ENCODE assay signal across 23 cellular contexts in genomic region chr20:2991532-2991931, GRCh38. TPM values are rescaled to one million over a fixed set of nuclear protein-coding genes. Genes with fewer than 3 reads are reported as not detected.
DNase-seq lines count a peak whose midpoint lies in the region; ATAC-seq, FAIRE-seq and TF ChIP-seq lines count a peak whose summit lies in the region.
"Had no signal": no experiment of that assay in that cellular context is flagged by ENCODE, and none has a peak within 500 bp of the region (broad histone marks: within the 10 kb centered on the region; RNA-seq: fewer than 3 reads in every experiment).

No MANE protein-coding gene starts in this region.

- no peaks in the 10 kb centered on the region for H3K9me1 ChIP-seq in K562 (ENCODE audit: control insufficient read depth, insufficient read depth, low read length)

- no peak overlapping the region for H2AFZ ChIP-seq in K562 (ENCODE audit: low read depth, low read length)

- DNase-seq in NCI-H2029 (lab: John Stamatoyannopoulos, UW) = peak; percentile 28
- DNase-seq in NCI-H2029 treated with DMSO at 0.1 percent for 48 hours (lab: John Stamatoyannopoulos, UW) = no peak
- peak; percentile 86 for DNase-seq in DMS79 (lab: John Stamatoyannopoulos, UW)
- peak; percentile 52 for DNase-seq in NCI-H510A (lab: John Stamatoyannopoulos, UW)
- DNase-seq in K562 (ENCODE audit: extremely low read depth in 1 of 4, low spot score in 3 of 4) = peak in 1 of 4 experiments; percentile 11
- no peak for DNase-seq in C1 segment of cervical spinal cord (lab: John Stamatoyannopoulos, UW)
- DNase-seq in amygdala (lab: John Stamatoyannopoulos, UW) = no peak
- DNase-seq in NOMO-1 treated with dmso at 0.1 percent for 144 hours (lab: John Stamatoyannopoulos, UW; ENCODE audit: unreplicated experiment) = no peak
- DNase-seq: 8988T, Caco-2, GOT3, H7, HFFc6, IMR-90, KBM-7 had no signal

- H3K27ac ChIP-seq in K562 (ENCODE audit: extremely low read depth, low read depth, low read length) = no peak overlapping the region
- H3K27ac ChIP-seq: BLaER1 had no signal

- H3K79me2 ChIP-seq in K562 (ENCODE audit: control insufficient read depth, insufficient read depth, low read length) = no peaks in the 10 kb centered on the region

- H3K4me1 ChIP-seq in K562 (replicated peaks in 1 of 2; ENCODE audit: control insufficient read depth in 2 of 2, insufficient read depth in 2 of 2, low read length in 2 of 2) = no peaks in the 10 kb centered on the region
- H3K4me1 ChIP-seq: BLaER1, Caco-2 had no signal

- WGBS in K562 (ENCODE audit: insufficient coverage, low coverage, missing lambda C conversion rate) = 85% methylated on average over 5 of the region's 5 CpGs

- no peaks in the 10 kb centered on the region for H3K27me3 ChIP-seq in K562 (ENCODE audit: control insufficient read depth in 2 of 2, insufficient read depth in 2 of 2, low read length in 2 of 2)
- H3K27me3 ChIP-seq: BLaER1 had no signal

- CTCF ChIA-PET in K562 (lab: Yijun Ruan, JAX; ENCODE audit: low intra/inter-chr PET ratio) = no interaction called here

- no peak for TF ChIP-seq POLR2A in K562 (conservative IDR thresholded peaks at IDR 0.05)

- no peak overlapping the region for H3K4me3 ChIP-seq in K562
- H3K4me3 ChIP-seq: BLaER1 had no signal

- H3K36me3 ChIP-seq in K562 (ENCODE audit: control insufficient read depth, insufficient read depth, low read length) = peaks cover 77% of the 10 kb centered on the region

- FAIRE-seq in K562 (lab: Jason Lieb, UNC) = no peak
- FAIRE-seq: D721Med, G401.6, GM12892, GM18507, HTR-8/SVneo had no signal

- intact Hi-C loops in K562 (cut with micrococcal nuclease) = no loop called here

- H3K9ac ChIP-seq in K562 (ENCODE audit: insufficient read depth in 1 of 2, low read depth in 2 of 2, low read length in 2 of 2) = no peak overlapping the region
- H3K9ac ChIP-seq: BLaER1 had no signal

- no TSS peak for BruUV-seq in K562 (replicated peaks; lab: Mats Ljungman, UMichigan)

- TF ChIP-seq CTCF in K562 (IDR thresholded peaks at IDR 0.05 in 2 of 3, conservative IDR thresholded peaks at IDR 0.05 in 1 of 3; ENCODE audit: insufficient read depth in 2 of 3, low read depth in 1 of 3, low read length in 3 of 3) = no peak

- H4K20me1 ChIP-seq in K562 (replicated peaks; ENCODE audit: control insufficient read depth, insufficient read depth, low read length) = no peaks in the 10 kb centered on the region
- H4K20me1 ChIP-seq: BLaER1 had no signal

- no peak for TF ChIP-seq RAD21 in K562 (CRISPR knock-in tag; conservative IDR thresholded peaks at IDR 0.05 in 1 of 2, IDR thresholded peaks at IDR 0.05 in 1 of 2)

- ATAC-seq in K562 = no peak
- ATAC-seq: HCT116 had no signal

- in situ Hi-C loops in K562 (cut with MboI) = loop anchor here (10.0 kb wide), 1 partner anchor 237 kb away; no protein-coding TSS in a partner anchor

- no peaks in the 10 kb centered on the region for H3K9me3 ChIP-seq in K562 (replicated peaks; ENCODE audit: control insufficient read depth, insufficient read depth, low read depth, low read length)
- H3K9me3 ChIP-seq: BLaER1, Caco-2 had no signal

- POLR2A ChIA-PET in K562 (lab: Yijun Ruan, JAX) = interaction anchor here (0.8 kb wide), 1 partner anchor 21 kb away, joined by 3 read pairs; no protein-coding TSS in a partner anchor

- no peak overlapping the region for H3K4me2 ChIP-seq in K562 (ENCODE audit: insufficient read depth, low read length)
- H3K4me2 ChIP-seq: BLaER1 had no signal

- TF ChIP-seq EP300 in K562 (IDR thresholded peaks at IDR 0.05; ENCODE audit: low read length) = no peak

TF ChIP-seq in K562, 482 proteins besides CTCF, POLR2A, EP300 and RAD21 (continues in another document):
- peak; percentile 53 for TF ChIP-seq RFX1 (IDR thresholded peaks at IDR 0.05)

RNA-seq across cellular contexts. Expression of gene GNRH2, which starts 51.9 kb away (rescaled TPM):
- total RNA-seq in K562 (2011; cell fraction: chromatin; rRNA removed; ENCODE audit: low replicate concordance) = 4.5 and 11.4 TPM in 2 replicates
- 4.3 and 7.2 TPM in 2 replicates for total RNA-seq in K562 (2011; cell fraction: nucleolus; rRNA removed)
- 4.7 and 4.8 TPM in 2 replicates for total RNA-seq in K562 (2011; cell fraction: nucleoplasm; rRNA removed)
- total RNA-seq in K562 (2014; rRNA removed) = 0.50 TPM in 1 of 2 replicates, not detected in the other
- total RNA-seq in K562 (2014; rRNA removed; fragmentation: Illumina TruSeq; extraction: Trizol) = not detected in 2 replicates
- 0.29 TPM in 1 of 2 replicates, not detected in the other for total RNA-seq in K562 (2015; rRNA removed; fragmentation: Illumina TruSeq; extraction: Trizol)
- total RNA-seq in K562 (2021) = not detected in 2 replicates
- polyA plus RNA-seq in K562 (2011; rRNA removed) = 0.18 TPM in 1 of 2 replicates, not detected in the other
- polyA plus RNA-seq in K562 (2011; cell fraction: cytosol; rRNA removed) = 0.97 TPM in 1 of 2 replicates, not detected in the other
- polyA plus RNA-seq in K562 (2011; cell fraction: nucleus; rRNA removed) = 0.34 and 2.2 TPM in 2 replicates
- polyA plus RNA-seq in K562 (2012) = 0.18 TPM in 2 replicates
- 0.19 and 0.25 TPM in 2 replicates for polyA plus RNA-seq in K562 (2014; fragmentation: Illumina TruSeq; extraction: Trizol)
- polyA plus RNA-seq in K562 (2014; fragmentation: Nextera tagmentation; extraction: Ambion mirVana) = not detected
- polyA plus RNA-seq in K562 (2014; rRNA removed) = 0.11 and 0.18 TPM in 2 replicates
- 0.75 and 0.81 TPM in 2 replicates for polyA minus RNA-seq in K562 (2011; rRNA and poly(A)+ RNA removed)
- polyA minus RNA-seq in K562 (2011; cell fraction: cytosol; rRNA and poly(A)+ RNA removed) = not detected in 2 replicates
- 1.5 and 1.9 TPM in 2 replicates for polyA minus RNA-seq in K562 (2011; cell fraction: nucleus; rRNA and poly(A)+ RNA removed)
- total RNA-seq: Caco-2, H7 had no signal
- polyA plus RNA-seq: AG04450 had no signal

RNA-seq across cellular contexts. Expression of gene MRPS26, which starts 54.3 kb away (rescaled TPM):
- 3.4 and 9.9 TPM in 2 replicates for total RNA-seq in K562 (2011; cell fraction: chromatin; rRNA removed; ENCODE audit: low replicate concordance)
- total RNA-seq in K562 (2011; cell fraction: nucleolus; rRNA removed) = 11.7 and 12.8 TPM in 2 replicates
- 7.6 and 10.5 TPM in 2 replicates for total RNA-seq in K562 (2011; cell fraction: nucleoplasm; rRNA removed)
- total RNA-seq in K562 (2014; rRNA removed) (70.5 and 78.4 TPM in 2 replicates), K562 (2014; rRNA removed; fragmentation: Illumina TruSeq; extraction: Trizol) (19.9 and 24.6 TPM in 2 replicates), K562 (2015; rRNA removed; fragmentation: Illumina TruSeq; extraction: Trizol) (29.3 and 34.9 TPM in 2 replicates), K562 (2021) (48.8 and 49.5 TPM in 2 replicates)
- polyA plus RNA-seq in K562 (2011; rRNA removed) (28.8 and 48.8 TPM in 2 replicates), K562 (2014; fragmentation: Illumina TruSeq; extraction: Trizol) (16.7 and 23.7 TPM in 2 replicates), K562 (2014; fragmentation: Nextera tagmentation; extraction: Ambion mirVana) (1 to 10 TPM; 2.7 to 3.7 TPM), K562 (2014; rRNA removed) (68.1 and 74.1 TPM in 2 replicates)
- polyA plus RNA-seq in K562 (2011; cell fraction: cytosol; rRNA removed) = 49.4 and 65.2 TPM in 2 replicates
- polyA plus RNA-seq in K562 (2011; cell fraction: nucleus; rRNA removed) = 23.8 and 30.7 TPM in 2 replicates
- polyA plus RNA-seq in K562 (2012) = 35.2 and 38.8 TPM in 2 replicates
- 8.1 and 11.2 TPM in 2 replicates for polyA minus RNA-seq in K562 (2011; rRNA and poly(A)+ RNA removed)
- polyA minus RNA-seq in K562 (2011; cell fraction: cytosol; rRNA and poly(A)+ RNA removed) = 9.4 and 19.7 TPM in 2 replicates
- polyA minus RNA-seq in K562 (2011; cell fraction: nucleus; rRNA and poly(A)+ RNA removed) = 7.1 and 9.4 TPM in 2 replicates

Comparison
In these comparisons a context has a peak if more than half of its experiments do, and no peak if none do; other contexts are left out.
1. DNase-seq: peak in NCI-H2029 (single experiment), DMS79 (single experiment) and NCI-H510A (single experiment); none in NCI-H2029 treated with DMSO at 0.1 percent for 48 hours (single experiment), C1 segment of cervical spinal cord (0 of 14), amygdala (0 of 56) and NOMO-1 treated with dmso at 0.1 percent for 144 hours (single experiment).